12 cellular contexts compared by ENCODE assay signal in the genomic region with DNA sequence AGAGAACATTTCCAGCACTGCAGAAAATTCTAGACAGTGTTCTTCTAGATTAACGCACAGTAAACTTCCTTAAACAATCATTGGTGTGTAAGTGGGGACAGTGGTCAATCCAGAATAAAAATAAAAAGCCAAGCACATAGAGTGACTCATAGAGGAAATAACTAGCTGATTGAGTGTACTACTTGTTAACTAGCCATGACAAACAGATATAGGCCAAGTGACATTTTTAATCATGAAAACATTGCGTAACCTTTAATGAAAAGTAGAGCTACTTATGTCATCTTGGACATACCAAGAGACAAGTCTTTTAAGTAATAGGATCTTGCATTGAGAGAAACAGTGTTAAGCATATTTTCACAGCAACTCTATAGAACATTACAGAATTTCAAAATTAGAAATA.
A peak's percentile ranks its signal among the peaks of the same experiment; 100 is the strongest.
DNase-seq lines count a peak whose midpoint lies in the region; ATAC-seq, FAIRE-seq and TF ChIP-seq lines count a peak whose summit lies in the region.
"Had no signal": no experiment of that assay in that cellular context is flagged by ENCODE, and none has a peak within 500 bp of the region (broad histone marks: within the 10 kb centered on the region; RNA-seq: fewer than 3 reads in every experiment).

No MANE protein-coding gene starts in this region.

- H3K27me3 ChIP-seq in Panc1 (ENCODE audit: control insufficient read depth, insufficient read depth, low read length), result no peaks in the 10 kb centered on the region
- H3K27me3 ChIP-seq in fibroblast of lung (ENCODE audit: control insufficient read depth, insufficient read depth, low read length), result no peaks in the 10 kb centered on the region
- H3K27me3 ChIP-seq in skeletal muscle satellite cell (ENCODE audit: control insufficient read depth, insufficient read depth, low read length), result no peaks in the 10 kb centered on the region
- H3K27me3 ChIP-seq: SJSA1, vagina had no signal

- no peaks in the 10 kb centered on the region for H3K79me2 ChIP-seq in fibroblast of lung (ENCODE audit: control insufficient read depth, insufficient read depth, low read length)

- peak; percentile 62 for ATAC-seq in Panc1

- POLR2A ChIA-PET in Panc1 (lab: Charles Lee), result no interaction called here

- no peak overlapping the region for H3K27ac ChIP-seq in Panc1 (ENCODE audit: low read length)
- H3K27ac ChIP-seq in fibroblast of lung (ENCODE audit: insufficient read depth, low read length), result no peak overlapping the region
- H3K27ac ChIP-seq: SJSA1, vagina had no signal

- peak; percentile 85 for FAIRE-seq in H54 (lab: Jason Lieb, UNC)

- CTCF ChIA-PET in Panc1 (lab: Charles Lee), result no interaction called here

- H3K36me3 ChIP-seq in Panc1 (ENCODE audit: control insufficient read depth, insufficient read depth, low read length), result no peaks in the 10 kb centered on the region
- H3K36me3 ChIP-seq in fibroblast of lung (ENCODE audit: control insufficient read depth, insufficient read depth, low read length), result no peaks in the 10 kb centered on the region
- no peaks in the 10 kb centered on the region for H3K36me3 ChIP-seq in skeletal muscle satellite cell (ENCODE audit: insufficient read depth, low read length)
- H3K36me3 ChIP-seq: SJSA1, vagina had no signal

- intact Hi-C loops in Panc1 (cut with micrococcal nuclease; ENCODE audit: unreplicated experiment), result no loop called here

- H3K9ac ChIP-seq in fibroblast of lung (ENCODE audit: insufficient read depth, low read length) (no peak overlapping the region), skeletal muscle satellite cell (ENCODE audit: low read depth, low read length) (no peak overlapping the region)

- H3K9me3 ChIP-seq in Panc1 (ENCODE audit: control insufficient read depth, insufficient read depth, low read depth, low read length), result no peaks in the 10 kb centered on the region
- no peaks in the 10 kb centered on the region for H3K9me3 ChIP-seq in fibroblast of lung (ENCODE audit: control insufficient read depth, insufficient read depth, low read depth, low read length)
- no peaks in the 10 kb centered on the region for H3K9me3 ChIP-seq in skeletal muscle satellite cell (replicated peaks; ENCODE audit: low read length)
- H3K9me3 ChIP-seq: SJSA1, vagina had no signal

- H3K4me3 ChIP-seq in Panc1 (ENCODE audit: low read depth in 2 of 2, low read length in 2 of 2) (no peak overlapping the region), fibroblast of lung (replicated peaks in 1 of 4; ENCODE audit: control extremely low read depth in 1 of 4, insufficient read depth in 1 of 4, low read depth in 3 of 4, low read length in 4 of 4) (no peak overlapping the region), skeletal muscle satellite cell (ENCODE audit: low read length) (no peak overlapping the region)
- H3K4me3 ChIP-seq: SJSA1, vagina had no signal

- in situ Hi-C loops in Panc1 (cut with HindIII; ENCODE audit: low pct_unique_long_range_greater_than_20kb, low sequenced_read_pairs), result no loop called here

- TF ChIP-seq POLR2A in H54 (IDR thresholded peaks at IDR 0.05; ENCODE audit: low read depth, low read length), result no peak

- no peak overlapping the region for H3K4me2 ChIP-seq in fibroblast of lung (ENCODE audit: extremely low read depth, insufficient read depth, low read length)
- peak overlapping the region; percentile 7 for H3K4me2 ChIP-seq in skeletal muscle satellite cell (ENCODE audit: low read length)

- DNase-seq in H54 (ENCODE audit: insufficient read length, low spot score) (no peak), Panc1 (ENCODE audit: low read depth, low spot score) (peak; percentile 39), fibroblast of lung (ENCODE audit: low read depth in 2 of 2) (peak; percentile 60 to 78), T-helper 2 cell (no peak), superior temporal gyrus (ENCODE audit: extremely low spot score) (no peak)
- DNase-seq in stimulated activated CD4-positive, alpha-beta T cell treated with anti-CD3 and anti-CD28 coated beads, Interleukin-4, amount 100 ng/mL, for 24 hours, result no peak
- DNase-seq: GF-D8, left cardiac atrium, NCI-H2081 treated with DMSO at 0.1 percent for 48 hours had no signal

- H4K20me1 ChIP-seq in fibroblast of lung (ENCODE audit: control insufficient read depth, extremely low read depth, insufficient read depth, low read length), result no peaks in the 10 kb centered on the region

- TF ChIP-seq CTCF in Panc1 (IDR thresholded peaks at IDR 0.05) (no peak), fibroblast of lung (conservative IDR thresholded peaks at IDR 0.05 in 1 of 2, IDR thresholded peaks at IDR 0.05 in 1 of 2; ENCODE audit: low read depth in 1 of 2, low read length in 2 of 2) (no peak)

- no TSS peak for BruUV-seq in Panc1 (replicated peaks; lab: Mats Ljungman, UMichigan)

- no peaks in the 10 kb centered on the region for H3K4me1 ChIP-seq in Panc1 (ENCODE audit: control insufficient read depth, insufficient read depth, low read length)
- no peaks in the 10 kb centered on the region for H3K4me1 ChIP-seq in fibroblast of lung (ENCODE audit: control insufficient read depth, extremely low read depth, insufficient read depth, low read length)
- H3K4me1 ChIP-seq in skeletal muscle satellite cell (ENCODE audit: control insufficient read depth, insufficient read depth, low read length), result peaks cover 8% of the 10 kb centered on the region
- H3K4me1 ChIP-seq: vagina had no signal

- H2AFZ ChIP-seq in fibroblast of lung (ENCODE audit: low read length), result no peak overlapping the region

Comparison
In these comparisons a context has a peak if more than half of its experiments do, and no peak if none do; other contexts are left out.
1. DNase-seq: peak in Panc1 (single experiment) and fibroblast of lung (2 of 2); none in H54 (single experiment), T-helper 2 cell (0 of 5), superior temporal gyrus (single experiment) and stimulated activated CD4-positive, alpha-beta T cell treated with anti-CD3 and anti-CD28 coated beads, Interleukin-4, amount 100 ng/mL, for 24 hours (single experiment).